In the genomic region with DNA sequence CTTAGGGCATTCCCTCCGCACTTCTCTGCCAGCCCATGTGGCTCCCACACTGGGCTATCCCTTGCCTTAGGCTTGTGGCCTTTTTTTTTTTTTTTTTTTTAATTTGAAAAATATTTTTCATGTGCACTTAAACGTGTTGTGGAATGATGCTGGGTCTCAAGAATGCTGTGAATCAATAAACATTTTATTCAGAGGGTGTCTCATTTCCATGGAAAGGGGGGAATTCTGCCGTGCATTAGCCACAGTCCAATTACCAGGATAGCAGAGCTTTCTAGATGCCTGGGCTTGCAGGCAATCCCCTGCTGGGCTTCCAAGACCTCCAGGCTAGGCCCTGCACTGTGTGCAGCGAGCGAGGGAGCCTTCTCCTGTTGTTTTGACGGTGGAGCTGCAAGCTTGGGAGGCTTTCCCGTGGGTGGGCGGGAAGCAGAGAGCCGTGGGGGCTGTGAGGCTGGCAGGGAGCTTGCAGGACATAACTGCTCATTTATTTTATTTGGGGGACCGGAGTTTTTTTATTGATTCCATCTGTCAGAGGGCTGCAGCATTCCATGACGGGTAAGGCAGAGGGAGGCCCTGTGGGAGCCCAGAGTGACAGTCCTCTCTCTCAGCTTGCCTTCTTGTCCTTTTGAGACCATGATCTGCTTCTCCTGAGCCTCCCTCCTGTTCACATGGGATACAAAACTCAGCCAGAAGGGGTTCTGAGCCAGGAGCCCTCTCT, we compare ENCODE assay signal across 18 cellular contexts. TPM values are rescaled to one million over a fixed set of nuclear protein-coding genes. Genes with fewer than 3 reads are reported as not detected.
DNase-seq lines count a peak whose midpoint lies in the region; ATAC-seq and TF ChIP-seq lines count a peak whose summit lies in the region.
"Had no signal": no experiment of that assay in that cellular context is flagged by ENCODE, and none has a peak within 500 bp of the region (broad histone marks: within the 10 kb centered on the region; RNA-seq: fewer than 3 reads in every experiment).

No MANE protein-coding gene starts in this region.

- H3K4me3 ChIP-seq in SJCRH30 (no peak overlapping the region), spleen (no peak overlapping the region)
- H3K4me3 ChIP-seq: ascending aorta had no signal

- H3K36me3 Mint-ChIP-seq in activated naive CD4-positive, alpha-beta T cell treated with anti-CD3 and anti-CD28 coated beads for 36 hours (ENCODE audit: low read depth): no peaks in the 10 kb centered on the region

- no peak overlapping the region for H3K4me3 Mint-ChIP-seq in activated naive CD4-positive, alpha-beta T cell treated with anti-CD3 and anti-CD28 coated beads for 36 hours
- H3K4me3 Mint-ChIP-seq: effector memory CD8-positive, alpha-beta T cell had no signal

- intact Hi-C loops in spleen (cut with DNase I; ENCODE audit: low total_unique reads): loop anchor here (5.0 kb wide), 1 partner anchor 123 kb away; no protein-coding TSS in a partner anchor
- intact Hi-C loops in activated naive CD4-positive, alpha-beta T cell treated with anti-CD3 and anti-CD28 coated beads for 36 hours (cut with micrococcal nuclease): no loop called here

- H3K27ac ChIP-seq in SJCRH30 (no peak overlapping the region; the same call in 1 of the 2 replicates), spleen (no peak overlapping the region)
- H3K27ac ChIP-seq: ascending aorta had no signal

- no peaks in the 10 kb centered on the region for H3K9me3 Mint-ChIP-seq in activated naive CD4-positive, alpha-beta T cell treated with anti-CD3 and anti-CD28 coated beads for 36 hours
- H3K9me3 Mint-ChIP-seq: effector memory CD8-positive, alpha-beta T cell had no signal

- TF ChIP-seq CTCF in spleen (IDR thresholded peaks at IDR 0.05 in 8 of 11, conservative IDR thresholded peaks at IDR 0.05 in 3 of 11): no peak

- H3K9me3 ChIP-seq in SJCRH30 (replicated peaks): no peaks in the 10 kb centered on the region
- H3K9me3 ChIP-seq in spleen: no peaks in the 10 kb centered on the region
- H3K9me3 ChIP-seq: ascending aorta had no signal

- H3K27ac Mint-ChIP-seq in activated naive CD4-positive, alpha-beta T cell treated with anti-CD3 and anti-CD28 coated beads for 36 hours: no peak overlapping the region
- H3K27ac Mint-ChIP-seq: effector memory CD8-positive, alpha-beta T cell had no signal

- H3K4me1 Mint-ChIP-seq in activated naive CD4-positive, alpha-beta T cell treated with anti-CD3 and anti-CD28 coated beads for 36 hours (ENCODE audit: low read depth): no peaks in the 10 kb centered on the region

- ATAC-seq in GM18511 (IDR thresholded peaks at IDR 0.05; ENCODE audit: unreplicated experiment) (no peak), GM18517 (IDR thresholded peaks at IDR 0.05; ENCODE audit: unreplicated experiment) (no peak)
- ATAC-seq: effector memory CD8-positive, alpha-beta T cell; left lobe of liver had no signal

- peaks cover 12% of the 10 kb centered on the region for H3K27me3 Mint-ChIP-seq in activated naive CD4-positive, alpha-beta T cell treated with anti-CD3 and anti-CD28 coated beads for 36 hours (ENCODE audit: low read depth)

- H3K36me3 ChIP-seq in SJCRH30: no peaks in the 10 kb centered on the region
- no peaks in the 10 kb centered on the region for H3K36me3 ChIP-seq in spleen
- H3K36me3 ChIP-seq: ascending aorta had no signal

- DNase-seq in EH (ENCODE audit: low read depth) (peak; percentile 94), SJCRH30 (peak; percentile 58 to 65), iris pigment epithelial cell (ENCODE audit: low read depth) (peak; percentile 16), spleen (peak; percentile 63)
- DNase-seq in activated naive CD4-positive, alpha-beta T cell treated with anti-CD3 and anti-CD28 coated beads for 36 hours: no peak
- DNase-seq: activated CD4-positive, alpha-beta T cell treated with anti-CD3 and anti-CD28 coated beads for 1 hour; activated naive CD4-positive, alpha-beta T cell treated with anti-CD3 and anti-CD28 coated beads, Interleukin-2, amount 50 U/mL, for 16 hours; activated T-cell treated with anti-CD3 and anti-CD28 coated beads, Interleukin-2, amount 50 U/mL, for 48 hours; effector memory CD8-positive, alpha-beta T cell; GF-D8; NCI-H1105 treated with DMSO at 0.1 percent for 48 hours; NCI-H526 treated with DMSO at 0.1 percent for 48 hours had no signal

- 46 to 59% (median 57%) methylated on average over 11 of the region's 11 CpGs for WGBS in spleen, 5 donors

- H3K4me1 ChIP-seq in SJCRH30: peaks cover 65% of the 10 kb centered on the region
- peaks cover 0 to 12% (median 2%) of the 10 kb centered on the region in 6 donors for H3K4me1 ChIP-seq in spleen

- CTCF ChIA-PET in activated naive CD4-positive, alpha-beta T cell treated with anti-CD3 and anti-CD28 coated beads for 36 hours (lab: Charles Lee): no interaction called here

- H3K27me3 ChIP-seq in SJCRH30: no peaks in the 10 kb centered on the region
- peaks cover 0 to 99% (median 24%) of the 10 kb centered on the region in 7 donors for H3K27me3 ChIP-seq in spleen (replicated peaks in 1 of 7)

- TF ChIP-seq POLR2A in spleen (IDR thresholded peaks at IDR 0.05): no peak

RNA-seq across cellular contexts. Expression of a gene that starts 2.6 kb away (rescaled TPM):
- 47.1 and 53.7 TPM in 2 replicates for total RNA-seq in SJCRH30 (2014; rRNA removed; shearing (Covaris generic))
- total RNA-seq in spleen: 1 to 10 TPM in 3 of 7 donors, under 1 TPM in 3, not detected in 1; 0.57 to 8.5 (median 1.2) TPM
- under 1 TPM; 0.11 to 0.96 (median 0.73) TPM for polyA plus RNA-seq in spleen
- total RNA-seq in activated naive CD4-positive, alpha-beta T cell treated with anti-CD3 and anti-CD28 coated beads for 36 hours: not detected
- total RNA-seq: activated CD8-positive, alpha-beta memory T cell treated with anti-CD3 and anti-CD28 coated beads for 36 hours had no signal
- polyA plus RNA-seq: neural cell had no signal

RNA-seq across cellular contexts. Expression of a gene that starts 9.8 kb away (rescaled TPM):
- total RNA-seq in SJCRH30 (2014; rRNA removed; shearing (Covaris generic)): 1.4 and 3.5 TPM in 2 replicates
- 1 to 10 TPM in 1 of 7 donors, under 1 TPM in 3, not detected in 3; 0.07 to 1.5 (median 0.14) TPM for total RNA-seq in spleen
- under 1 TPM in 1 of 3 donors, not detected in 2; 0.09 TPM for polyA plus RNA-seq in spleen
- not detected for total RNA-seq in activated naive CD4-positive, alpha-beta T cell treated with anti-CD3 and anti-CD28 coated beads for 36 hours
- total RNA-seq: activated CD8-positive, alpha-beta memory T cell treated with anti-CD3 and anti-CD28 coated beads for 36 hours; ascending aorta; left lobe of liver had no signal
- polyA plus RNA-seq: neural cell had no signal
